ENCODE assay signal across 8 cellular contexts in the genomic region with DNA sequence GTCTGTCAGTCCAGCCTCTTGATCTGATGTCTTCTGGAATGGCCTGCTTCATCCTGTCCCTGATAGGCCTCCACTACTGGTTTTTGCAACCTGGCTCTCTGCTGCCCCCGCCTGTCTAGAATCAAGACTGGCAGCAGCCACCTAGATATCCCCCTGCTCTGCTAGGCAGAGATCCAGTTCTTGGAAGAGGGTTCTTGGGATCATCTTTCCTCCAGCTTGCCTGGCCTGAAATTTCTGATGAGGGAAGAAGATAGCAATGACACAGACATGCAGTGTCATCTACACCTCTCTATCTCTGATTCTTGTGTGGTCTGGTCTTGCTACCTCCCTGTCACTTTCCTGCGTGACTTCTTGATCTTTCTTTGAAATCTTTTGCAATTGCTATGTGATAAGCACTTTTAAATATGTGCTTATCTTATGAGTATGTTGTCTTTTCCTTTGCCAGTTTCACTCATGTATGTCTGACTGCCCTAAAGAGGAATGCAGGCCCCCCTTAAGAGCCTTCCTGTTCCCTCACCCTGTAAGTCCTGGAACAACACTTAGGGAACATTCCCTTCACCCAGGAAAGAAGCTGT. TPM values are rescaled to one million over a fixed set of nuclear protein-coding genes. Genes with fewer than 3 reads are reported as not detected.
DNase-seq lines count a peak whose midpoint lies in the region; ATAC-seq and FAIRE-seq lines count a peak whose summit lies in the region.

No MANE protein-coding gene starts in this region.

- no peak overlapping the region for H4K8ac ChIP-seq in mesendoderm (ENCODE audit: low read depth, low read length)

- no peak overlapping the region for H3K4me3 Mint-ChIP-seq in activated CD4-positive, alpha-beta memory T cell treated with anti-CD3 and anti-CD28 coated beads for 36 hours

- H3K18ac ChIP-seq in mesendoderm (ENCODE audit: low read length), result no peak overlapping the region

- H3K4me3 ChIP-seq in mesendoderm (ENCODE audit: low read length), result no peak overlapping the region

- peak overlapping the region; percentile 74 for H3K27ac Mint-ChIP-seq in activated CD4-positive, alpha-beta memory T cell treated with anti-CD3 and anti-CD28 coated beads for 36 hours

- FAIRE-seq in GM19239 (lab: Jason Lieb, UNC), result peak; percentile 90

- ATAC-seq in HG02973 (IDR thresholded peaks at IDR 0.05; ENCODE audit: unreplicated experiment), result no peak

- H4K5ac ChIP-seq in mesendoderm (ENCODE audit: low read length), result no peak overlapping the region

- no peaks in the 10 kb centered on the region for H3K27me3 Mint-ChIP-seq in activated CD4-positive, alpha-beta memory T cell treated with anti-CD3 and anti-CD28 coated beads for 36 hours

- H3K4ac ChIP-seq in mesendoderm (ENCODE audit: low read depth, low read length), result no peak overlapping the region

- peaks cover 57% of the 10 kb centered on the region for H3K4me1 Mint-ChIP-seq in activated CD4-positive, alpha-beta memory T cell treated with anti-CD3 and anti-CD28 coated beads for 36 hours (ENCODE audit: low read depth)

- no CpG with 5 or more reads among the region's 2 CpGs for WGBS in mesendoderm (ENCODE audit: extremely low coverage, insufficient coverage, low lambda C conversion rate)

- no peak overlapping the region for H3K9ac ChIP-seq in mesendoderm (ENCODE audit: low read length)

- H2BK5ac ChIP-seq in mesendoderm (ENCODE audit: low read length), result no peak overlapping the region

- no peak overlapping the region for H3K56ac ChIP-seq in mesendoderm (ENCODE audit: low read length)

- intact Hi-C loops in activated CD4-positive, alpha-beta memory T cell treated with anti-CD3 and anti-CD28 coated beads for 36 hours (cut with micrococcal nuclease), result loop anchor here (2.0 kb wide), 1 partner anchor 72 kb away; no protein-coding TSS in a partner anchor

- no peak overlapping the region for H3K27ac ChIP-seq in mesendoderm (ENCODE audit: low read depth, low read length)

- H3K27me3 ChIP-seq in mesendoderm (ENCODE audit: insufficient read depth, low read length, poor library complexity), result no peaks in the 10 kb centered on the region

- no peak overlapping the region for H2BK15ac ChIP-seq in mesendoderm (replicated peaks; ENCODE audit: low read depth)

- H2BK120ac ChIP-seq in mesendoderm (ENCODE audit: low read depth, low read length), result no peak overlapping the region

- H3K4me2 ChIP-seq in mesendoderm (ENCODE audit: low read length), result no peak overlapping the region

- CTCF ChIA-PET in activated CD4-positive, alpha-beta memory T cell treated with anti-CD3 and anti-CD28 coated beads for 36 hours (lab: Charles Lee), result interaction anchor here (0.7 to 3.9 kb wide), 11 partner anchors 10 to 164 kb away, joined by 3 to 24 read pairs (median 5); a partner anchor contains a TSS

- no peaks in the 10 kb centered on the region for H3K9me3 Mint-ChIP-seq in activated CD4-positive, alpha-beta memory T cell treated with anti-CD3 and anti-CD28 coated beads for 36 hours

- H3K23ac ChIP-seq in mesendoderm (ENCODE audit: low read length), result no peak overlapping the region

- H3K79me2 ChIP-seq in mesendoderm (ENCODE audit: control insufficient read depth, insufficient read depth, low read length), result no peaks in the 10 kb centered on the region

- H3K36me3 ChIP-seq in mesendoderm (ENCODE audit: control insufficient read depth, insufficient read depth, low read length), result peaks cover 3% of the 10 kb centered on the region

- H3K4me1 ChIP-seq in mesendoderm (ENCODE audit: control insufficient read depth, low read depth, low read length), result no peaks in the 10 kb centered on the region

- DNase-seq in AG08396 (ENCODE audit: low spot score), result peak; percentile 80
- no peak for DNase-seq in GM19239 (ENCODE audit: insufficient read length, low spot score)
- peak; percentile 61 for DNase-seq in NCI-H460 (ENCODE audit: extremely low read depth, low read depth)
- DNase-seq in activated CD4-positive, alpha-beta memory T cell treated with anti-CD3 and anti-CD28 coated beads for 36 hours, result peak; percentile 83
- DNase-seq in ecto neural progenitor cell (ENCODE audit: low spot score), result peak; percentile 75
- DNase-seq in mesendoderm, result peak; percentile 77
- DNase-seq in stimulated activated CD8-positive, alpha-beta memory T cell treated with anti-CD3 and anti-CD28 coated beads, Interleukin-4, amount 100 ng/mL, for 24 hours (ENCODE audit: low read depth), result peak; percentile 51

- no peak overlapping the region for H2AK5ac ChIP-seq in mesendoderm (ENCODE audit: low read length)

- no peaks in the 10 kb centered on the region for H3K79me1 ChIP-seq in mesendoderm (ENCODE audit: low read length)

- POLR2A ChIA-PET in activated CD4-positive, alpha-beta memory T cell treated with anti-CD3 and anti-CD28 coated beads for 36 hours (lab: Charles Lee), result interaction anchor here (0.8 kb wide), 1 partner anchor 20 kb away, joined by 4 read pairs; a partner anchor contains a TSS

- peaks cover 27% of the 10 kb centered on the region for H3K36me3 Mint-ChIP-seq in activated CD4-positive, alpha-beta memory T cell treated with anti-CD3 and anti-CD28 coated beads for 36 hours

RNA-seq across cellular contexts. Expression of a gene that starts 20.3 kb away (rescaled TPM):
- 29.5 and 31.3 TPM in 2 replicates for total RNA-seq in NCI-H460 (2014; rRNA removed; shearing (Covaris generic))
- 20.9 TPM in 2 replicates for polyA plus RNA-seq in NCI-H460 (2014; cell fraction: nucleus; rRNA removed)
- total RNA-seq in activated CD4-positive, alpha-beta memory T cell treated with anti-CD3 and anti-CD28 coated beads for 36 hours, result 10 to 100 TPM; 83.4 to 85.2 TPM
- 18.9 TPM for polyA plus RNA-seq in mesendoderm (2013, experiment 1 of 2)
- polyA plus RNA-seq in mesendoderm (2013, experiment 2 of 2), result 18.0 TPM

RNA-seq across cellular contexts. Expression of a gene that starts 41.8 kb away (rescaled TPM):
- 34.5 and 39.4 TPM in 2 replicates for total RNA-seq in NCI-H460 (2014; rRNA removed; shearing (Covaris generic))
- 48.1 and 54.8 TPM in 2 replicates for polyA plus RNA-seq in NCI-H460 (2014; cell fraction: nucleus; rRNA removed)
- total RNA-seq in activated CD4-positive, alpha-beta memory T cell treated with anti-CD3 and anti-CD28 coated beads for 36 hours, result 10 to 100 TPM; 29.2 to 29.4 TPM
- polyA plus RNA-seq in mesendoderm (2013, experiment 1 of 2), result 8.1 TPM
- 7.2 TPM for polyA plus RNA-seq in mesendoderm (2013, experiment 2 of 2)

RNA-seq across cellular contexts. Expression of a gene that starts 41.8 kb away (rescaled TPM):
- 20.1 and 22.7 TPM in 2 replicates for total RNA-seq in NCI-H460 (2014; rRNA removed; shearing (Covaris generic))
- polyA plus RNA-seq in NCI-H460 (2014; cell fraction: nucleus; rRNA removed), result 36.6 and 52.0 TPM in 2 replicates
- total RNA-seq in activated CD4-positive, alpha-beta memory T cell treated with anti-CD3 and anti-CD28 coated beads for 36 hours, result 10 to 100 TPM; 12.8 to 14.5 TPM
- polyA plus RNA-seq in mesendoderm (2013, experiment 1 of 2), result 14.9 TPM
- 14.8 TPM for polyA plus RNA-seq in mesendoderm (2013, experiment 2 of 2)

RNA-seq across cellular contexts. Expression of a gene that starts 49.2 kb away (rescaled TPM):
- total RNA-seq in NCI-H460 (2014; rRNA removed; shearing (Covaris generic)), result not detected in 2 replicates
- polyA plus RNA-seq in NCI-H460 (2014; cell fraction: nucleus; rRNA removed), result not detected in 2 replicates
- total RNA-seq in activated CD4-positive, alpha-beta memory T cell treated with anti-CD3 and anti-CD28 coated beads for 36 hours, result not detected
- polyA plus RNA-seq in mesendoderm (2013, experiment 1 of 2), result not detected
- not detected for polyA plus RNA-seq in mesendoderm (2013, experiment 2 of 2)
